1 cellular context compared by ENCODE assay signal in the genomic region with DNA sequence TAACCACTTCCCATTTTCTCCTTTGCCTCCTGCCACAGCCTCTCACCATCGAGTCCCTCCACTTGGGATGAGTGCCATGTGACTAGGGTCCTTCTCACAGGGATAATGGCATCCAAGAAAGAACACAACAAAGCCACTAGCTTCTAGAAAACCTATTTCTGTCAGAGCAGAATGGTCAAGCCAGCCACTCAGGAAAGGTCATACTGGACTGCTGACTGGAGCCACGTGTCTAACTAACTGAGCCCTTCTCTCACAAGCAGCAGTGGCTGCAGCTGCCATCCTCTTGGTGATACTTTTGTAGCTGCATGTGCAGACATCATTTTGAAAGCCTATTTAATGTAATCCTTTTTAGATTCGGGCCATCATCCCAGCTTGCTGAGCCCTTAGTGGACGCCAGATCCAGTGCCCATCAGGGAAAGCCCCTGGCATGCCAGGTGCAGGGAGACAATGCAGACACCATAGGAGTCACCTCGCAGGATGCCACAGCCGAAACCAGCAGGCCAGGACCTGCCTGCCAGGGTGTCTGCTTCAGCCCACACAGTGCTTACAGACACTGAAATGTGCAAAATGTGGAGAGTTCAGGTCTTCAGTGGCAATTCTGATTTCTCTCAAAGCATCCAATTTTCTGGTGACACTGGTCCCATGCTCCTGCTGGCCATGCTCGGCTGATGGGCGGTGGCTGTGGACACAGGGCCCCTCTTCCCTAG.
TF ChIP-seq lines count a peak whose summit lies in the region.

No MANE protein-coding gene starts in this region.

TF ChIP-seq in SK-N-SH, 30 proteins besides CTCF, POLR2A, EP300 and RAD21 (continued from another document):
- TF ChIP-seq, protein P1, sequence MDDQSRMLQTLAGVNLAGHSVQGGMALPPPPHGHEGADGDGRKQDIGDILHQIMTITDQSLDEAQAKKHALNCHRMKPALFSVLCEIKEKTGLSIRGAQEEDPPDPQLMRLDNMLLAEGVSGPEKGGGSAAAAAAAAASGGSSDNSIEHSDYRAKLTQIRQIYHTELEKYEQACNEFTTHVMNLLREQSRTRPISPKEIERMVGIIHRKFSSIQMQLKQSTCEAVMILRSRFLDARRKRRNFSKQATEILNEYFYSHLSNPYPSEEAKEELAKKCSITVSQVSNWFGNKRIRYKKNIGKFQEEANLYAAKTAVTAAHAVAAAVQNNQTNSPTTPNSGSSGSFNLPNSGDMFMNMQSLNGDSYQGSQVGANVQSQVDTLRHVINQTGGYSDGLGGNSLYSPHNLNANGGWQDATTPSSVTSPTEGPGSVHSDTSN (IDR thresholded peaks at IDR 0.05) = no peak
- TF ChIP-seq EZH2phosphoT487 (IDR thresholded peaks at IDR 0.05; ENCODE audit: borderline replicate concordance, low read depth) (no peak), GABPA (IDR thresholded peaks at IDR 0.05; ENCODE audit: low read depth) (no peak), NFIC (IDR thresholded peaks at IDR 0.05; ENCODE audit: borderline replicate concordance) (no peak), SMC3 (IDR thresholded peaks at IDR 0.05; ENCODE audit: low read depth, low read length) (no peak), CHD2 (IDR thresholded peaks at IDR 0.05; ENCODE audit: low read length, partially characterized antibody) (no peak), SIN3A (IDR thresholded peaks at IDR 0.05; ENCODE audit: borderline replicate concordance, low read depth, low read length) (no peak), FOXJ3 (CRISPR knock-in tag; IDR thresholded peaks at IDR 0.05) (no peak), JUND (IDR thresholded peaks at IDR 0.05) (no peak)
- TF ChIP-seq, protein P2, sequence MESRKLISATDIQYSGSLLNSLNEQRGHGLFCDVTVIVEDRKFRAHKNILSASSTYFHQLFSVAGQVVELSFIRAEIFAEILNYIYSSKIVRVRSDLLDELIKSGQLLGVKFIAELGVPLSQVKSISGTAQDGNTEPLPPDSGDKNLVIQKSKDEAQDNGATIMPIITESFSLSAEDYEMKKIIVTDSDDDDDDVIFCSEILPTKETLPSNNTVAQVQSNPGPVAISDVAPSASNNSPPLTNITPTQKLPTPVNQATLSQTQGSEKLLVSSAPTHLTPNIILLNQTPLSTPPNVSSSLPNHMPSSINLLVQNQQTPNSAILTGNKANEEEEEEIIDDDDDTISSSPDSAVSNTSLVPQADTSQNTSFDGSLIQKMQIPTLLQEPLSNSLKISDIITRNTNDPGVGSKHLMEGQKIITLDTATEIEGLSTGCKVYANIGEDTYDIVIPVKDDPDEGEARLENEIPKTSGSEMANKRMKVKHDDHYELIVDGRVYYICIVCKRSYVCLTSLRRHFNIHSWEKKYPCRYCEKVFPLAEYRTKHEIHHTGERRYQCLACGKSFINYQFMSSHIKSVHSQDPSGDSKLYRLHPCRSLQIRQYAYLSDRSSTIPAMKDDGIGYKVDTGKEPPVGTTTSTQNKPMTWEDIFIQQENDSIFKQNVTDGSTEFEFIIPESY (IDR thresholded peaks at IDR 0.05; ENCODE audit: borderline replicate concordance, low read depth) = no peak
